Comparison of ENCODE assay signal across 2 cellular contexts in genomic region chr11:55357560-55358184, GRCh38.
TF ChIP-seq lines count a peak whose summit lies in the region.

No MANE protein-coding gene starts in this region.

TF ChIP-seq in GM23338, 12 proteins besides CTCF, POLR2A, EP300 and RAD21:
- TF ChIP-seq POLR2AphosphoS5 (IDR thresholded peaks at IDR 0.05; ENCODE audit: low read depth), result no peak
- no peak for TF ChIP-seq JUNB (IDR thresholded peaks at IDR 0.05; ENCODE audit: unreplicated experiment)
- no peak for TF ChIP-seq REST (IDR thresholded peaks at IDR 0.05; ENCODE audit: unreplicated experiment)
- no peak for TF ChIP-seq EZH2phosphoT487 (IDR thresholded peaks at IDR 0.05; ENCODE audit: unreplicated experiment)
- no peak for TF ChIP-seq EZH2 (IDR thresholded peaks at IDR 0.05; ENCODE audit: low read depth, unreplicated experiment)
- no peak for TF ChIP-seq NANOG (IDR thresholded peaks at IDR 0.05; ENCODE audit: borderline replicate concordance)
- no peak for TF ChIP-seq ZNF114 (CRISPR knock-in tag; IDR thresholded peaks at IDR 0.05)
- TF ChIP-seq ZNF331 (CRISPR knock-in tag; IDR thresholded peaks at IDR 0.05; ENCODE audit: low read depth), result no peak
- TF ChIP-seq CREB1 (CRISPR knock-in tag; IDR thresholded peaks at IDR 0.05; ENCODE audit: low read depth), result no peak
- no peak for TF ChIP-seq STAT1 (IDR thresholded peaks at IDR 0.05; ENCODE audit: unreplicated experiment)
- TF ChIP-seq ETS1 (IDR thresholded peaks at IDR 0.05), result no peak
- no peak for TF ChIP-seq ZNF462 (CRISPR knock-in tag; IDR thresholded peaks at IDR 0.05)
TF ChIP-seq in GM23338: peak in this region for 0.

TF ChIP-seq in K562, 482 proteins besides CTCF, POLR2A, EP300 and RAD21:
- no peak for TF ChIP-seq MEF2A (IDR thresholded peaks at IDR 0.05; ENCODE audit: control insufficient read depth, low read depth, low read length)
- TF ChIP-seq LARP7 (IDR thresholded peaks at IDR 0.05), result no peak
- TF ChIP-seq GATAD2A (IDR thresholded peaks at IDR 0.05), result no peak
- TF ChIP-seq TAF15 (IDR thresholded peaks at IDR 0.05; ENCODE audit: low read depth, low read length), result no peak
- TF ChIP-seq TOE1 (IDR thresholded peaks at IDR 0.05; ENCODE audit: borderline replicate concordance), result no peak
- TF ChIP-seq TOE1 (CRISPR knock-in tag; IDR thresholded peaks at IDR 0.05; ENCODE audit: borderline replicate concordance, low read depth), result no peak
- TF ChIP-seq ZNF134 (CRISPR knock-in tag; conservative IDR thresholded peaks at IDR 0.05), result no peak
- TF ChIP-seq ZNF609 (CRISPR knock-in tag; IDR thresholded peaks at IDR 0.05; ENCODE audit: borderline replicate concordance), result no peak
- TF ChIP-seq ELK3 (CRISPR knock-in tag; IDR thresholded peaks at IDR 0.05), result no peak
- no peak for TF ChIP-seq ATF2 (CRISPR knock-in tag; IDR thresholded peaks at IDR 0.05)
- no peak for TF ChIP-seq ZNF23 (CRISPR knock-in tag; IDR thresholded peaks at IDR 0.05)
- no peak for TF ChIP-seq ETV5 (CRISPR knock-in tag; IDR thresholded peaks at IDR 0.05; ENCODE audit: low read depth)
- no peak for TF ChIP-seq SIN3B (IDR thresholded peaks at IDR 0.05; ENCODE audit: low read depth)
- TF ChIP-seq SUPT5H (IDR thresholded peaks at IDR 0.05), result no peak
